In genomic region chr1:199742547-199742946, GRCh38 we compare ENCODE assay signal across 12 cellular contexts.
DNase-seq lines count a peak whose midpoint lies in the region; TF ChIP-seq lines count a peak whose summit lies in the region.
"Had no signal": no experiment of that assay in that cellular context is flagged by ENCODE, and none has a peak within 500 bp of the region (broad histone marks: within the 10 kb centered on the region; RNA-seq: fewer than 3 reads in every experiment).

No MANE protein-coding gene starts in this region.

- in situ Hi-C loops in KBM-7 (cut with MboI; ENCODE audit: low pct_unique_long_range_greater_than_20kb, low sequenced_read_pairs): no loop called here

- 85% methylated on average over 2 of the region's 2 CpGs for WGBS in prostate gland

- H3K4me3 ChIP-seq in prostate gland: no peak overlapping the region

- intact Hi-C loops in prostate gland (cut with DNase I): no loop called here

- H3K9me3 ChIP-seq in prostate gland: no peaks in the 10 kb centered on the region

- DNase-seq in AG08395 (ENCODE audit: low spot score): peak; percentile 67
- DNase-seq in HT1080 (ENCODE audit: low read depth): peak; percentile 92
- DNase-seq in UCSD-AML1 (lab: John Stamatoyannopoulos, UW; ENCODE audit: unreplicated experiment): peak; percentile 14
- peak; percentile 61 for DNase-seq in islet precursor cell
- no peak for DNase-seq in KBM-7
- DNase-seq in NCI-H748 treated with DMSO at 0.1 percent for 48 hours (lab: John Stamatoyannopoulos, UW): no peak
- DNase-seq in middle frontal gyrus (ENCODE audit: extremely low spot score, low spot score): no peak
- DNase-seq in prostate gland (ENCODE audit: low spot score): no peak
- DNase-seq: activated gamma-delta T cell treated with Interleukin-2 at 50 U/mL for 16 hours, DMS79 treated with DMSO at 0.1 percent for 48 hours, glutamatergic neuron, NCI-H1105 had no signal

- no peaks in the 10 kb centered on the region for H3K36me3 ChIP-seq in prostate gland

- no peak overlapping the region for H3K27ac ChIP-seq in prostate gland

- no peaks in the 10 kb centered on the region for H3K4me1 ChIP-seq in prostate gland (replicated peaks)

- no peak for TF ChIP-seq POLR2A in prostate gland (IDR thresholded peaks at IDR 0.05)

- H3K27me3 ChIP-seq in prostate gland (replicated peaks; ENCODE audit: insufficient read depth): no peaks in the 10 kb centered on the region

- TF ChIP-seq CTCF in prostate gland (IDR thresholded peaks at IDR 0.05): no peak

Comparison
In these comparisons a context has a peak if more than half of its experiments do, and no peak if none do; other contexts are left out.
1. DNase-seq: peak in AG08395 (single experiment), HT1080 (single experiment), UCSD-AML1 (single experiment) and islet precursor cell (single experiment); none in KBM-7 (single experiment), NCI-H748 treated with DMSO at 0.1 percent for 48 hours (single experiment), middle frontal gyrus (single experiment) and prostate gland (single experiment).